Comparison of ENCODE assay signal across 8 cellular contexts in the genomic region with DNA sequence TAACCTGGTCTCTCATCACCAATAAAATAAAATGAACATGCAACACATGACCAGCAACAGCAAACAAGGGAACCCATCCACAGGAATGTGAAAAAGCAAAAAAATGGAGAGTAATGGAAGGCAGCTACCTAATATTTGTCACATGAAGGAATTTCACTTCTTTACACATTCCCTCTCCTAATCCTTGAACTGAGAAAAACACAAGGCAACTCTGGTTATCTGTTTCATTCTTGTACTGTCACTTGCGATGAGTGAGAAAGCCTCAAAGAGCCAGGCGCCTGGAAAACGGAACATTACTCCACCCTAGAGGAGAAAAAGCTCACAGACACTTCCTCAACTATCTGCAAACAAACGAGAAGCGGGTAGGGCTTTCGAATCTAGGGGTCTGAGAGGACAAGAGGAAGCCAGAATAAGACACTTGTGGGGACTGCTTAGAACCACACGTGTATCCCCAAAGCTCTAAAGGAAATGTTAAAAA.
DNase-seq lines count a peak whose midpoint lies in the region; ATAC-seq and TF ChIP-seq lines count a peak whose summit lies in the region.

No MANE protein-coding gene starts in this region.

- peak; percentile 55 for DNase-seq in activated naive CD4-positive, alpha-beta T cell treated with anti-CD3 and anti-CD28 coated beads, Interleukin-2, amount 10 ng/mL, durations not matched to agents 7 days and 5 days
- DNase-seq in activated naive CD4-positive, alpha-beta T cell (lab: John Stamatoyannopoulos, UW): no peak
- DNase-seq in NCI-H1417 (lab: John Stamatoyannopoulos, UW) (peak; percentile 16 to 68 (median 22)), globus pallidus (ENCODE audit: low spot score) (peak; percentile 62), pons (ENCODE audit: low spot score) (peak; percentile 89), T1000 (lab: John Stamatoyannopoulos, UW) (no peak)

- no peak for ATAC-seq in HG03045 (IDR thresholded peaks at IDR 0.05; ENCODE audit: unreplicated experiment)

- CTCF ChIA-PET in activated naive CD4-positive, alpha-beta T cell treated with anti-CD3 and anti-CD28 coated beads, Interleukin-2, amount 10 ng/mL, durations not matched to agents 7 days and 5 days (lab: Charles Lee): interaction anchor here (0.8 to 2.1 kb wide), 10 partner anchors 8 to 442 kb away, joined by 3 to 15 read pairs (median 3); a partner anchor contains a TSS

- H3K27ac ChIP-seq in VCaP: peak overlapping the region; percentile 10

- no peaks in the 10 kb centered on the region for H3K9me3 Mint-ChIP-seq in activated naive CD4-positive, alpha-beta T cell treated with anti-CD3 and anti-CD28 coated beads, Interleukin-2, amount 10 ng/mL, durations not matched to agents 7 days and 5 days

- H3K4me1 Mint-ChIP-seq in activated naive CD4-positive, alpha-beta T cell treated with anti-CD3 and anti-CD28 coated beads, Interleukin-2, amount 10 ng/mL, durations not matched to agents 7 days and 5 days: peaks cover 22% of the 10 kb centered on the region

- H3K36me3 Mint-ChIP-seq in activated naive CD4-positive, alpha-beta T cell treated with anti-CD3 and anti-CD28 coated beads, Interleukin-2, amount 10 ng/mL, durations not matched to agents 7 days and 5 days: no peaks in the 10 kb centered on the region

- H3K4me3 Mint-ChIP-seq in activated naive CD4-positive, alpha-beta T cell treated with anti-CD3 and anti-CD28 coated beads, Interleukin-2, amount 10 ng/mL, durations not matched to agents 7 days and 5 days: peak overlapping the region; percentile 44

- no peak overlapping the region for H3K27ac Mint-ChIP-seq in activated naive CD4-positive, alpha-beta T cell treated with anti-CD3 and anti-CD28 coated beads, Interleukin-2, amount 10 ng/mL, durations not matched to agents 7 days and 5 days

- H3K27me3 Mint-ChIP-seq in activated naive CD4-positive, alpha-beta T cell treated with anti-CD3 and anti-CD28 coated beads, Interleukin-2, amount 10 ng/mL, durations not matched to agents 7 days and 5 days: peaks cover 15% of the 10 kb centered on the region

- peak; percentile 87 for TF ChIP-seq CTCF in VCaP (conservative IDR thresholded peaks at IDR 0.05)

Comparison
In these comparisons a context has a peak if more than half of its experiments do, and no peak if none do; other contexts are left out.
1. DNase-seq: peak in activated naive CD4-positive, alpha-beta T cell treated with anti-CD3 and anti-CD28 coated beads, Interleukin-2, amount 10 ng/mL, durations not matched to agents 7 days and 5 days (single experiment), NCI-H1417 (3 of 3), globus pallidus (single experiment) and pons (single experiment); none in activated naive CD4-positive, alpha-beta T cell (0 of 4) and T1000 (single experiment).